Comparison of ENCODE assay signal across 26 cellular contexts in genomic region chr5:5583023-5583765, GRCh38.
DNase-seq lines count a peak whose midpoint lies in the region; ATAC-seq, FAIRE-seq and TF ChIP-seq lines count a peak whose summit lies in the region.
"Had no signal": no experiment of that assay in that cellular context is flagged by ENCODE, and none has a peak within 500 bp of the region (broad histone marks: within the 10 kb centered on the region; RNA-seq: fewer than 3 reads in every experiment).

No MANE protein-coding gene starts in this region.

- H3K36me3 ChIP-seq in HEK293 (ENCODE audit: control insufficient read depth in 2 of 2, insufficient read depth in 1 of 2, low read length in 2 of 2) (no peaks in the 10 kb centered on the region), K562 (ENCODE audit: control insufficient read depth, insufficient read depth, low read length) (no peaks in the 10 kb centered on the region), esophagus muscularis mucosa (no peaks in the 10 kb centered on the region)
- H3K36me3 ChIP-seq: BE2C, BLaER1 had no signal

- H3K27ac Mint-ChIP-seq in activated naive CD4-positive, alpha-beta T cell treated with anti-CD3 and anti-CD28 coated beads, Interleukin-2, amount 10 ng/mL, durations not matched to agents 7 days and 5 days: no peak overlapping the region
- H3K27ac Mint-ChIP-seq: CD14-positive monocyte; CD4-positive, CD25-positive, alpha-beta regulatory T cell; CD8-positive, alpha-beta memory T cell had no signal

- H3K36me3 Mint-ChIP-seq in activated naive CD4-positive, alpha-beta T cell treated with anti-CD3 and anti-CD28 coated beads, Interleukin-2, amount 10 ng/mL, durations not matched to agents 7 days and 5 days: no peaks in the 10 kb centered on the region
- H3K36me3 Mint-ChIP-seq: CD14-positive monocyte; CD4-positive, alpha-beta memory T cell; CD4-positive, CD25-positive, alpha-beta regulatory T cell; CD8-positive, alpha-beta memory T cell had no signal

- H3K9ac ChIP-seq in K562 (ENCODE audit: insufficient read depth in 1 of 2, low read depth in 2 of 2, low read length in 2 of 2): no peak overlapping the region
- H3K9ac ChIP-seq: BLaER1 had no signal

- no peaks in the 10 kb centered on the region for H3K9me1 ChIP-seq in K562 (ENCODE audit: control insufficient read depth, insufficient read depth, low read length)

- no peaks in the 10 kb centered on the region for H3K9me3 Mint-ChIP-seq in activated naive CD4-positive, alpha-beta T cell treated with anti-CD3 and anti-CD28 coated beads, Interleukin-2, amount 10 ng/mL, durations not matched to agents 7 days and 5 days

- TF ChIP-seq EP300 in K562 (IDR thresholded peaks at IDR 0.05; ENCODE audit: low read length): no peak
- no peak for TF ChIP-seq EP300 in esophagus muscularis mucosa (IDR thresholded peaks at IDR 0.05)

- intact Hi-C loops in K562 (cut with micrococcal nuclease) (no loop called here), esophagus muscularis mucosa (cut with DNase I) (no loop called here)

- no peaks in the 10 kb centered on the region for H4K20me1 ChIP-seq in K562 (replicated peaks; ENCODE audit: control insufficient read depth, insufficient read depth, low read length)
- H4K20me1 ChIP-seq: BLaER1 had no signal

- POLR2A ChIA-PET in HEK293 (lab: Yijun Ruan, JAX) (no interaction called here), K562 (lab: Yijun Ruan, JAX) (interaction anchor here (0.7 to 1.1 kb wide), 3 partner anchors 9 to 15 kb away, joined by 3 read pairs; no protein-coding TSS in a partner anchor)

- no peaks in the 10 kb centered on the region for H3K79me2 ChIP-seq in K562 (ENCODE audit: control insufficient read depth, insufficient read depth, low read length)

- TF ChIP-seq POLR2A in K562 (conservative IDR thresholded peaks at IDR 0.05) (no peak), esophagus muscularis mucosa (IDR thresholded peaks at IDR 0.05; ENCODE audit: low read depth) (no peak)

- no peak overlapping the region for H3K27ac ChIP-seq in HEK293 (ENCODE audit: extremely low read depth, low read depth, low read length)
- no peak overlapping the region for H3K27ac ChIP-seq in K562 (ENCODE audit: extremely low read depth, low read depth, low read length)
- H3K27ac ChIP-seq in esophagus muscularis mucosa (replicated peaks in 1 of 4): no peak overlapping the region
- H3K27ac ChIP-seq: 22Rv1, BLaER1 had no signal

- ATAC-seq in K562: no peak
- ATAC-seq: GM12878 had no signal

- no TSS peak for BruUV-seq in K562 (replicated peaks; lab: Mats Ljungman, UMichigan)

- TF ChIP-seq CTCF in HEK293 (tag by site-specific recombination; IDR thresholded peaks at IDR 0.05): no peak
- no peak for TF ChIP-seq CTCF in K562 (IDR thresholded peaks at IDR 0.05 in 2 of 3, conservative IDR thresholded peaks at IDR 0.05 in 1 of 3; ENCODE audit: insufficient read depth in 2 of 3, low read depth in 1 of 3, low read length in 3 of 3)
- no peak for TF ChIP-seq CTCF in esophagus muscularis mucosa (IDR thresholded peaks at IDR 0.05)

- no peak for FAIRE-seq in K562 (lab: Jason Lieb, UNC)
- FAIRE-seq: A204.1, GM12878, GM12892, GM18507 had no signal

- no peaks in the 10 kb centered on the region for H3K9me3 ChIP-seq in HEK293 (ENCODE audit: control insufficient read depth, insufficient read depth, low read depth, low read length)
- H3K9me3 ChIP-seq in K562 (replicated peaks; ENCODE audit: control insufficient read depth, insufficient read depth, low read depth, low read length): no peaks in the 10 kb centered on the region
- no peaks in the 10 kb centered on the region for H3K9me3 ChIP-seq in esophagus muscularis mucosa
- H3K9me3 ChIP-seq: BE2C, BLaER1 had no signal

- no peaks in the 10 kb centered on the region for H3K4me1 Mint-ChIP-seq in activated naive CD4-positive, alpha-beta T cell treated with anti-CD3 and anti-CD28 coated beads, Interleukin-2, amount 10 ng/mL, durations not matched to agents 7 days and 5 days
- H3K4me1 Mint-ChIP-seq: CD14-positive monocyte; CD4-positive, alpha-beta memory T cell; CD4-positive, CD25-positive, alpha-beta regulatory T cell; CD8-positive, alpha-beta memory T cell had no signal

- no peak overlapping the region for H2AFZ ChIP-seq in K562 (ENCODE audit: low read depth, low read length)

- no peak for DNase-seq in K562 (ENCODE audit: extremely low read depth in 1 of 4, low spot score in 3 of 4)
- DNase-seq in esophagus muscularis mucosa (ENCODE audit: extremely low spot score): peak; percentile 85
- no peak for DNase-seq in A172 (ENCODE audit: low spot score)
- DNase-seq in activated naive CD4-positive, alpha-beta T cell treated with anti-CD3 and anti-CD28 coated beads, Interleukin-2, amount 10 ng/mL, durations not matched to agents 7 days and 5 days: no peak
- DNase-seq: ACHN; BE2C; C1 segment of cervical spinal cord; CD4-positive, alpha-beta memory T cell; CD4-positive, CD25-positive, alpha-beta regulatory T cell; CD8-positive, alpha-beta memory T cell; COR-L47; DMS 273 treated with DMSO at 0.1 percent for 48 hours; DMS153; DMS53; DMS79; DND-41; EL; GDM1 had no signal

- CTCF ChIA-PET in HEK293 (lab: Yijun Ruan, JAX) (interaction anchor here (0.7 kb wide), 2 partner anchors 715 to 942 kb away, joined by 3 to 4 read pairs; no protein-coding TSS in a partner anchor), K562 (lab: Yijun Ruan, JAX; ENCODE audit: low intra/inter-chr PET ratio) (no interaction called here)
- CTCF ChIA-PET in activated naive CD4-positive, alpha-beta T cell treated with anti-CD3 and anti-CD28 coated beads, Interleukin-2, amount 10 ng/mL, durations not matched to agents 7 days and 5 days (lab: Charles Lee): no interaction called here

- H3K27me3 Mint-ChIP-seq in activated naive CD4-positive, alpha-beta T cell treated with anti-CD3 and anti-CD28 coated beads, Interleukin-2, amount 10 ng/mL, durations not matched to agents 7 days and 5 days: peaks cover 4% of the 10 kb centered on the region

- 4% methylated on average over 5 of the region's 5 CpGs for WGBS in K562 (ENCODE audit: insufficient coverage, low coverage, missing lambda C conversion rate)
- 88% methylated on average over 5 of the region's 5 CpGs for WGBS in esophagus muscularis mucosa

- H3K4me1 ChIP-seq in HEK293 (ENCODE audit: control insufficient read depth, insufficient read depth, low read length) (no peaks in the 10 kb centered on the region), K562 (replicated peaks in 1 of 2; ENCODE audit: control insufficient read depth in 2 of 2, insufficient read depth in 2 of 2, low read length in 2 of 2) (no peaks in the 10 kb centered on the region; a peak in 2 of 5 replicates), esophagus muscularis mucosa (peaks cover 0 to 47% (median 36%) of the 10 kb centered on the region in 4 donors)
- H3K4me1 ChIP-seq: BE2C, BLaER1 had no signal

- H3K4me2 ChIP-seq in K562 (ENCODE audit: insufficient read depth, low read length): no peak overlapping the region
- H3K4me2 ChIP-seq: BLaER1 had no signal

- no peak for TF ChIP-seq RAD21 in K562 (CRISPR knock-in tag; conservative IDR thresholded peaks at IDR 0.05 in 1 of 2, IDR thresholded peaks at IDR 0.05 in 1 of 2)

- in situ Hi-C loops in K562 (cut with MboI): no loop called here

- H3K4me3 Mint-ChIP-seq in activated naive CD4-positive, alpha-beta T cell treated with anti-CD3 and anti-CD28 coated beads, Interleukin-2, amount 10 ng/mL, durations not matched to agents 7 days and 5 days: no peak overlapping the region
- H3K4me3 Mint-ChIP-seq: CD14-positive monocyte; CD4-positive, alpha-beta memory T cell; CD4-positive, CD25-positive, alpha-beta regulatory T cell; CD8-positive, alpha-beta memory T cell had no signal

- H3K4me3 ChIP-seq in HEK293 (ENCODE audit: low read depth, low read length): no peak overlapping the region
- H3K4me3 ChIP-seq in K562: no peak overlapping the region
- no peak overlapping the region for H3K4me3 ChIP-seq in esophagus muscularis mucosa
- H3K4me3 ChIP-seq: BLaER1, GM12878 had no signal

- peaks cover 3 to 12% of the 10 kb centered on the region in 2 experiments; a peak in 1 of 5 replicates for H3K27me3 ChIP-seq in K562 (ENCODE audit: control insufficient read depth in 2 of 2, insufficient read depth in 2 of 2, low read length in 2 of 2)
- H3K27me3 ChIP-seq in esophagus muscularis mucosa: no peaks in the 10 kb centered on the region
- H3K27me3 ChIP-seq: BE2C, BLaER1 had no signal

TF ChIP-seq in HEK293, 187 proteins besides CTCF, POLR2A, EP300 and RAD21 (continues in another document):
- TF ChIP-seq ZNF2 (tag by site-specific recombination; IDR thresholded peaks at IDR 0.05): no peak

TF ChIP-seq in K562, 482 proteins besides CTCF, POLR2A, EP300 and RAD21 (continues in another document):
- TF ChIP-seq L3MBTL2 (IDR thresholded peaks at IDR 0.05) (peak; percentile 15; the same call in 1 of the 2 replicates), FOXJ2 (tag; IDR thresholded peaks at IDR 0.05) (no peak), ZNF561 (CRISPR knock-in tag; conservative IDR thresholded peaks at IDR 0.05) (no peak), BRF1 (IDR thresholded peaks at IDR 0.05; ENCODE audit: borderline replicate concordance, extremely low read depth, insufficient read length) (no peak), NEUROD1 (IDR thresholded peaks at IDR 0.05; ENCODE audit: borderline replicate concordance, low read depth, low read length, partially characterized antibody) (no peak), ESRRB (CRISPR knock-in tag; IDR thresholded peaks at IDR 0.05; ENCODE audit: borderline replicate concordance) (no peak), ZNF277 (CRISPR knock-in tag; IDR thresholded peaks at IDR 0.05; ENCODE audit: borderline replicate concordance) (no peak), HBP1 (CRISPR knock-in tag; IDR thresholded peaks at IDR 0.05) (0 out of 2 replicates have a peak, but pooled peaks have one; percentile 18)

Comparison
In these comparisons a context has a peak if more than half of its experiments do, and no peak if none do; other contexts are left out.
1. Of the 44 proteins assayed by ChIP-seq in both K562 and HEK293: peak only in K562: none; only in HEK293: none; in both: REST; in neither: 43.